Comparison of ENCODE assay signal across 1 cellular context in the genomic region with DNA sequence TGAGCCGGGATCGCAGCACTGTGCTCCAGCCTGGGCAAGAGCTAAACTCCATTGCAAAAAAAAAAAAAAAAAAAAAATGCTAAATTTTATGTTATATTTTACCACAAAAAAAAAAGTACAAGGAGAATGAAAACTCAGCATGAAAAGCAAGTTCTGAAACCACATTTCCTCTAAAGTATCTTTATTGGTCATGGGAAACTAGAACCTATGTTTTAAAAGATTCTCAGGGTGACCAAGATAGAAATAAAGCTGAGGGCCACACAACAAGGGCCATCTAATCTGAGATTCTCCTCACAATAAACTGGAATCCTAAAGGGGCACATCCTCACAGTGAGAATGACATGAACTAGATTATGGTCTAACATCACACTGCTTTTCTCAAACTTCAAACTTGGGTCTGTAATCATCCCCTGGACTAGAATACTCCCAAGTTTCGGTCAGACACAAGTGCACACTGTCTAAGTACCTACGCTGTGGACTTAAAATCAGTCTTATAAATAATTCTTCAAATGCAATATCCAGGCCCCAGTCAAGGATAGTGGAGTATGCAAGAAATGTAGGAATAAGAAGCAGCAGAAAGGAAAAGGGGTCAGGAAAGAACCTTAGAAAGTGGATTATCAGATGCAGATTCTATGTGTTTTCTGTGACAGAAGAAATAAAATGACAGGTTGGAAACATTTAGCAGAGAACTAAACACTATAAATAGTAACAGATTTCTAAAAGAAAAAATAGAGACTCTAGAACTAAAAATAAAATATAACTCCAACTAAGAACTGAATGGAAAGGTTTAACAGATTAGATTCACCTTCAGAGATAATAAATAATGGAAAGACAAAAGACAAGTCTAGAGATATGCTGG.
TF ChIP-seq lines count a peak whose summit lies in the region.

No MANE protein-coding gene starts in this region.

TF ChIP-seq in GM12878, 131 proteins besides CTCF, POLR2A, EP300 and RAD21:
- TF ChIP-seq TCF12 (IDR thresholded peaks at IDR 0.05; ENCODE audit: low read depth, low read length) (no peak), JUNB (IDR thresholded peaks at IDR 0.05) (no peak; the same call in 1 of the 2 replicates), ZNF622 (IDR thresholded peaks at IDR 0.05) (no peak), ZNF384 (IDR thresholded peaks at IDR 0.05; ENCODE audit: borderline replicate concordance, low read depth, low read length) (0 out of 2 replicates have a peak, but pooled peaks have one; percentile 25), BMI1 (IDR thresholded peaks at IDR 0.05; ENCODE audit: borderline replicate concordance) (no peak), NFXL1 (IDR thresholded peaks at IDR 0.05; ENCODE audit: borderline replicate concordance) (no peak), CEBPZ (IDR thresholded peaks at IDR 0.05; ENCODE audit: low read depth, low read length) (no peak), CHD4 (IDR thresholded peaks at IDR 0.05) (no peak), STAT1 (conservative IDR thresholded peaks at IDR 0.05) (no peak), SMC3 (IDR thresholded peaks at IDR 0.05; ENCODE audit: borderline replicate concordance, low read length) (no peak), IKZF1 (conservative IDR thresholded peaks at IDR 0.05) (no peak), RUNX3 (IDR thresholded peaks at IDR 0.05; ENCODE audit: low read length) (peak; percentile 79), ZBTB33 (IDR thresholded peaks at IDR 0.05) (0 out of 2 replicates have a peak, but pooled peaks have one; percentile 1), YY1 (IDR thresholded peaks at IDR 0.05; ENCODE audit: low read depth, low read length) (no peak), ASH2L (IDR thresholded peaks at IDR 0.05; ENCODE audit: borderline replicate concordance, low read depth) (no peak), MEF2B (IDR thresholded peaks at IDR 0.05; ENCODE audit: partially characterized antibody, poor library complexity, severe bottlenecking) (peak; percentile 69), NFIC (IDR thresholded peaks at IDR 0.05; ENCODE audit: low read depth, low read length) (peak; percentile 52; the same call in 1 of the 2 replicates), EZH2 (IDR thresholded peaks at IDR 0.05; ENCODE audit: borderline replicate concordance, control insufficient read depth, low read depth, low read length) (no peak), CBFB (IDR thresholded peaks at IDR 0.05; ENCODE audit: low read depth) (no peak), CBX5 (IDR thresholded peaks at IDR 0.05; ENCODE audit: low read depth) (peak; percentile 21; the same call in 1 of the 2 replicates)
- TF ChIP-seq, protein P1, sequence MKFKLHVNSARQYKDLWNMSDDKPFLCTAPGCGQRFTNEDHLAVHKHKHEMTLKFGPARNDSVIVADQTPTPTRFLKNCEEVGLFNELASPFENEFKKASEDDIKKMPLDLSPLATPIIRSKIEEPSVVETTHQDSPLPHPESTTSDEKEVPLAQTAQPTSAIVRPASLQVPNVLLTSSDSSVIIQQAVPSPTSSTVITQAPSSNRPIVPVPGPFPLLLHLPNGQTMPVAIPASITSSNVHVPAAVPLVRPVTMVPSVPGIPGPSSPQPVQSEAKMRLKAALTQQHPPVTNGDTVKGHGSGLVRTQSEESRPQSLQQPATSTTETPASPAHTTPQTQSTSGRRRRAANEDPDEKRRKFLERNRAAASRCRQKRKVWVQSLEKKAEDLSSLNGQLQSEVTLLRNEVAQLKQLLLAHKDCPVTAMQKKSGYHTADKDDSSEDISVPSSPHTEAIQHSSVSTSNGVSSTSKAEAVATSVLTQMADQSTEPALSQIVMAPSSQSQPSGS (IDR thresholded peaks at IDR 0.05; ENCODE audit: low read length), result peak; percentile 32; the same call in 1 of the 2 replicates
- TF ChIP-seq, protein P2, sequence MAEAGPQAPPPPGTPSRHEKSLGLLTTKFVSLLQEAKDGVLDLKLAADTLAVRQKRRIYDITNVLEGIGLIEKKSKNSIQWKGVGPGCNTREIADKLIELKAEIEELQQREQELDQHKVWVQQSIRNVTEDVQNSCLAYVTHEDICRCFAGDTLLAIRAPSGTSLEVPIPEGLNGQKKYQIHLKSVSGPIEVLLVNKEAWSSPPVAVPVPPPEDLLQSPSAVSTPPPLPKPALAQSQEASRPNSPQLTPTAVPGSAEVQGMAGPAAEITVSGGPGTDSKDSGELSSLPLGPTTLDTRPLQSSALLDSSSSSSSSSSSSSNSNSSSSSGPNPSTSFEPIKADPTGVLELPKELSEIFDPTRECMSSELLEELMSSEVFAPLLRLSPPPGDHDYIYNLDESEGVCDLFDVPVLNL (IDR thresholded peaks at IDR 0.05; ENCODE audit: low read depth, low read length), result no peak
- TF ChIP-seq, protein P3, sequence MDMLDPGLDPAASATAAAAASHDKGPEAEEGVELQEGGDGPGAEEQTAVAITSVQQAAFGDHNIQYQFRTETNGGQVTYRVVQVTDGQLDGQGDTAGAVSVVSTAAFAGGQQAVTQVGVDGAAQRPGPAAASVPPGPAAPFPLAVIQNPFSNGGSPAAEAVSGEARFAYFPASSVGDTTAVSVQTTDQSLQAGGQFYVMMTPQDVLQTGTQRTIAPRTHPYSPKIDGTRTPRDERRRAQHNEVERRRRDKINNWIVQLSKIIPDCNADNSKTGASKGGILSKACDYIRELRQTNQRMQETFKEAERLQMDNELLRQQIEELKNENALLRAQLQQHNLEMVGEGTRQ (IDR thresholded peaks at IDR 0.05; ENCODE audit: borderline replicate concordance, low read depth, low read length), result no peak
